Comparison of ENCODE assay signal across 16 cellular contexts in genomic region chr2:61371027-61371426, GRCh38.
DNase-seq lines count a peak whose midpoint lies in the region; ATAC-seq, FAIRE-seq and TF ChIP-seq lines count a peak whose summit lies in the region.
"Had no signal": no experiment of that assay in that cellular context is flagged by ENCODE, and none has a peak within 500 bp of the region (broad histone marks: within the 10 kb centered on the region; RNA-seq: fewer than 3 reads in every experiment).

No MANE protein-coding gene starts in this region.

- peaks cover 3% of the 10 kb centered on the region for H3K79me1 ChIP-seq in mesendoderm (ENCODE audit: low read length)

- no peak for TF ChIP-seq POLR2A in A549 (IDR thresholded peaks at IDR 0.05; ENCODE audit: low read length)

- POLR2A ChIA-PET in A549 (lab: Yijun Ruan, JAX): no interaction called here
- POLR2A ChIA-PET in CD4-positive, alpha-beta memory T cell (lab: Charles Lee; ENCODE audit: partially characterized antibody): interaction anchor here (0.6 kb wide), 1 partner anchor 394 kb away, joined by 3 read pairs; no protein-coding TSS in a partner anchor

- CTCF ChIA-PET in A549 (lab: Yijun Ruan, JAX) (no interaction called here), Calu3 (lab: Charles Lee) (no interaction called here)
- CTCF ChIA-PET in CD4-positive, alpha-beta memory T cell (lab: Charles Lee; ENCODE audit: partially characterized antibody): interaction anchor here (1.0 kb wide), 1 partner anchor 9 kb away, joined by 3 read pairs; no protein-coding TSS in a partner anchor

- no peak overlapping the region for H3K4me3 Mint-ChIP-seq in CD4-positive, alpha-beta memory T cell
- no peak overlapping the region for H3K4me3 Mint-ChIP-seq in activated T-helper 17 cell treated with anti-CD3 and anti-CD28 coated beads, Interleukin-2, amount 50 U/mL, for 72 hours
- no peak overlapping the region for H3K4me3 Mint-ChIP-seq in Calu3 (ENCODE audit: low read depth, unreplicated experiment)

- H4K8ac ChIP-seq in mesendoderm (ENCODE audit: low read depth, low read length): no peak overlapping the region

- no peak overlapping the region for H3K18ac ChIP-seq in mesendoderm (ENCODE audit: low read length)

- H3K4me2 ChIP-seq in A549 (no peak overlapping the region), Karpas-422 (ENCODE audit: low read depth, low read length, poor library complexity, severe bottlenecking) (peak overlapping the region; percentile 9), mesendoderm (ENCODE audit: low read length) (no peak overlapping the region)

- H3K4me3 ChIP-seq in A549 (no peak overlapping the region), Karpas-422 (ENCODE audit: low read length) (no peak overlapping the region), mesendoderm (ENCODE audit: low read length) (no peak overlapping the region)
- no peak overlapping the region for H3K4me3 ChIP-seq in CD4-positive, alpha-beta memory T cell (ENCODE audit: low read length in 2 of 2)

- H2AFZ ChIP-seq in Karpas-422 (ENCODE audit: low read length): no peak overlapping the region

- H2BK120ac ChIP-seq in mesendoderm (ENCODE audit: low read depth, low read length): no peak overlapping the region

- H3K4me1 Mint-ChIP-seq in CD4-positive, alpha-beta memory T cell: peaks cover 18 to 46% (median 34%) of the 10 kb centered on the region in 4 donors
- peaks cover 14% of the 10 kb centered on the region for H3K4me1 Mint-ChIP-seq in activated T-helper 17 cell treated with anti-CD3 and anti-CD28 coated beads, Interleukin-2, amount 50 U/mL, for 72 hours
- H3K4me1 Mint-ChIP-seq in Calu3 (ENCODE audit: low read depth, unreplicated experiment): no peaks in the 10 kb centered on the region

- BruUV-seq in Calu3 (replicated peaks; lab: Mats Ljungman, UMichigan): no TSS peak

- no peak overlapping the region for H3K56ac ChIP-seq in mesendoderm (ENCODE audit: low read length)

- H3K9me2 ChIP-seq in Karpas-422 (replicated peaks; ENCODE audit: insufficient read depth, low read length): no peaks in the 10 kb centered on the region

- no peaks in the 10 kb centered on the region for H3K27me3 ChIP-seq in CD4-positive, alpha-beta memory T cell (ENCODE audit: insufficient read depth, low read length)
- no peaks in the 10 kb centered on the region for H3K27me3 ChIP-seq in Karpas-422 (ENCODE audit: low read length)
- H3K27me3 ChIP-seq in mesendoderm (ENCODE audit: insufficient read depth, low read length, poor library complexity): no peaks in the 10 kb centered on the region

- DNase-seq in A549 (ENCODE audit: low read depth in 1 of 2, low spot score in 1 of 2) (no peak), Karpas-422 (no peak), Calu3 (no peak), mesendoderm (no peak), urothelium cell line (ENCODE audit: low spot score) (no peak)
- no peak for DNase-seq in CD4-positive, alpha-beta memory T cell
- DNase-seq: ACHN, DMS153, GOT3, Kasumi-1, NCI-H1930, NCI-H2171 treated with DMSO at 0.1 percent for 48 hours, NCI-H510A had no signal

- H2AK5ac ChIP-seq in mesendoderm (ENCODE audit: low read length): no peak overlapping the region

- no peaks in the 10 kb centered on the region for H3K27me3 Mint-ChIP-seq in CD4-positive, alpha-beta memory T cell
- H3K27me3 Mint-ChIP-seq in activated T-helper 17 cell treated with anti-CD3 and anti-CD28 coated beads, Interleukin-2, amount 50 U/mL, for 72 hours: no peaks in the 10 kb centered on the region
- no peaks in the 10 kb centered on the region for H3K27me3 Mint-ChIP-seq in Calu3 (ENCODE audit: unreplicated experiment)

- FAIRE-seq in A549 (lab: Jason Lieb, UNC): no peak
- no peak for FAIRE-seq in urothelium cell line (lab: Jason Lieb, UNC)
- FAIRE-seq: GM12891 had no signal

- TF ChIP-seq EP300 in A549 (IDR thresholded peaks at IDR 0.05): no peak

- H3K79me2 ChIP-seq in Karpas-422 (ENCODE audit: low read length) (peaks cover 90% of the 10 kb centered on the region), mesendoderm (ENCODE audit: control insufficient read depth, insufficient read depth, low read length) (no peaks in the 10 kb centered on the region)

- H3K9me3 ChIP-seq in A549 (no peaks in the 10 kb centered on the region), Karpas-422 (ENCODE audit: low read length) (no peaks in the 10 kb centered on the region)
- no peaks in the 10 kb centered on the region for H3K9me3 ChIP-seq in CD4-positive, alpha-beta memory T cell (ENCODE audit: control insufficient read depth in 1 of 2, low read length in 2 of 2)

- intact Hi-C loops in CD4-positive, alpha-beta memory T cell (cut with micrococcal nuclease): no loop called here
- intact Hi-C loops in Calu3 (cut with micrococcal nuclease; ENCODE audit: unreplicated experiment): no loop called here

- H3K23ac ChIP-seq in mesendoderm (ENCODE audit: low read length): no peak overlapping the region

- no peak overlapping the region for H2BK5ac ChIP-seq in mesendoderm (ENCODE audit: low read length)

- H3K27ac ChIP-seq in A549 (no peak overlapping the region), Karpas-422 (ENCODE audit: low read length) (peak overlapping the region; percentile 16; the same call in 1 of the 2 replicates), mesendoderm (ENCODE audit: low read depth, low read length) (no peak overlapping the region)
- no peak overlapping the region for H3K27ac ChIP-seq in CD4-positive, alpha-beta memory T cell (ENCODE audit: low read depth, low read length)

- ATAC-seq in A549: no peak
- ATAC-seq in activated T-helper 17 cell treated with anti-CD3 and anti-CD28 coated beads, Interleukin-2, amount 50 U/mL, for 72 hours (replicated peaks): peak; percentile 57
- ATAC-seq in GM18867 (IDR thresholded peaks at IDR 0.05; ENCODE audit: unreplicated experiment): no peak

- H3K9ac ChIP-seq in Karpas-422 (ENCODE audit: low read length) (no peak overlapping the region), mesendoderm (ENCODE audit: low read length) (no peak overlapping the region)

- H3K4ac ChIP-seq in mesendoderm (ENCODE audit: low read depth, low read length): no peak overlapping the region

- H3K36me3 Mint-ChIP-seq in CD4-positive, alpha-beta memory T cell: peaks cover 51 to 70% of the 10 kb centered on the region in 2 donors
- peaks cover 95% of the 10 kb centered on the region for H3K36me3 Mint-ChIP-seq in activated T-helper 17 cell treated with anti-CD3 and anti-CD28 coated beads, Interleukin-2, amount 50 U/mL, for 72 hours (ENCODE audit: low read depth)
- peaks cover 26% of the 10 kb centered on the region for H3K36me3 Mint-ChIP-seq in Calu3 (ENCODE audit: insufficient read depth, unreplicated experiment)

- no peaks in the 10 kb centered on the region for H3K9me3 Mint-ChIP-seq in CD4-positive, alpha-beta memory T cell
- H3K9me3 Mint-ChIP-seq in activated T-helper 17 cell treated with anti-CD3 and anti-CD28 coated beads, Interleukin-2, amount 50 U/mL, for 72 hours: no peaks in the 10 kb centered on the region
- no peaks in the 10 kb centered on the region for H3K9me3 Mint-ChIP-seq in Calu3 (ENCODE audit: low read depth, unreplicated experiment)

- no peak for TF ChIP-seq RAD21 in A549 (conservative IDR thresholded peaks at IDR 0.05 in 1 of 2, IDR thresholded peaks at IDR 0.05 in 1 of 2)

- H4K5ac ChIP-seq in mesendoderm (ENCODE audit: low read length): no peak overlapping the region

- H3K36me3 ChIP-seq in CD4-positive, alpha-beta memory T cell (ENCODE audit: insufficient read depth, low read length): peaks cover 8% of the 10 kb centered on the region
- H3K36me3 ChIP-seq in Karpas-422 (ENCODE audit: insufficient read depth, low read length): peaks cover 73% of the 10 kb centered on the region
- H3K36me3 ChIP-seq in mesendoderm (ENCODE audit: control insufficient read depth, insufficient read depth, low read length): no peaks in the 10 kb centered on the region

- no peak overlapping the region for H2BK15ac ChIP-seq in mesendoderm (replicated peaks; ENCODE audit: low read depth)

- TF ChIP-seq CTCF in A549 (IDR thresholded peaks at IDR 0.05) (no peak), Calu3 (IDR thresholded peaks at IDR 0.05; ENCODE audit: unreplicated experiment) (no peak)

- H3K27ac Mint-ChIP-seq in CD4-positive, alpha-beta memory T cell: peak overlapping the region in 4 of 7 donors; percentile 11 to 68 (median 58)
- no peak overlapping the region for H3K27ac Mint-ChIP-seq in activated T-helper 17 cell treated with anti-CD3 and anti-CD28 coated beads, Interleukin-2, amount 50 U/mL, for 72 hours
- H3K27ac Mint-ChIP-seq in Calu3 (ENCODE audit: unreplicated experiment): no peak overlapping the region

- no peaks in the 10 kb centered on the region for H4K20me1 ChIP-seq in Karpas-422 (ENCODE audit: insufficient read depth, low read depth, low read length)

- H3K4me1 ChIP-seq in A549 (no peaks in the 10 kb centered on the region), Karpas-422 (ENCODE audit: low read length) (peaks cover 29% of the 10 kb centered on the region), mesendoderm (ENCODE audit: control insufficient read depth, low read depth, low read length) (no peaks in the 10 kb centered on the region)
- H3K4me1 ChIP-seq in CD4-positive, alpha-beta memory T cell (ENCODE audit: insufficient read depth, low read length): peaks cover 14% of the 10 kb centered on the region

TF ChIP-seq in A549, 52 proteins besides CTCF, POLR2A, EP300 and RAD21:
- TF ChIP-seq HOXB5 (CRISPR knock-in tag; IDR thresholded peaks at IDR 0.05) (no peak), MAFK (IDR thresholded peaks at IDR 0.05; ENCODE audit: partially characterized antibody) (peak; percentile 16)

Comparison
In these comparisons a context has a peak if more than half of its experiments do, and no peak if none do; other contexts are left out.
1. H3K27ac Mint-ChIP-seq: peak in CD4-positive, alpha-beta memory T cell (4 of 7); none in activated T-helper 17 cell treated with anti-CD3 and anti-CD28 coated beads, Interleukin-2, amount 50 U/mL, for 72 hours (single experiment) and Calu3 (single experiment).